15 cellular contexts compared by ENCODE assay signal in the genomic region with DNA sequence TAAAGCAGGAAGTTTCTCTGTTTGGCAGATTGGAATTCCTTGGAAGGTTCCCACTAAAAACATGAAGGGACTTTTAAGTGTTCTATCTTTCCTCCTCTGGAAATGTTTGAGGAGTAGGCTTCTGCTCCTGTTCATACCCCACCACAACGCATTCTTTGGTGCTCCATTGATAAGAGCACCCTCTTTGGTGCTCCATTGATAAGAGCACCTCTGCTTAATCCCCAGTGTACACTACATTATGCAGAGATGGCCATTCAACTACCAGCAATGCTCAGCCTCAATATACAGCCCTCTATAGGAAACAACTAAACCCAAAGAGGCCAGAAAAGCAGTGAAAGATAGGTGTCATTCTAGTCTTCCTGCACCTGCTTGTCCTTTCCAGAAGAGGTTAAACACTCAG. TPM values are rescaled to one million over a fixed set of nuclear protein-coding genes. Genes with fewer than 3 reads are reported as not detected.
DNase-seq lines count a peak whose midpoint lies in the region; ATAC-seq, FAIRE-seq and TF ChIP-seq lines count a peak whose summit lies in the region.
"Had no signal": no experiment of that assay in that cellular context is flagged by ENCODE, and none has a peak within 500 bp of the region (broad histone marks: within the 10 kb centered on the region; RNA-seq: fewer than 3 reads in every experiment).

No MANE protein-coding gene starts in this region.

- in situ Hi-C loops in HepG2 (cut with HindIII; ENCODE audit: extremely low pct_ligation_motif_present, low pct_unique_long_range_greater_than_20kb): no loop called here

- peak overlapping the region; percentile 49 for H3K27ac Mint-ChIP-seq in activated T-helper 1 cell treated with anti-CD3 and anti-CD28 coated beads, Interleukin-12 subunit alpha, Interleukin-12 subunit beta, Interleukin-2, Interleukin-4 antibody, amounts not matched to agents 30 ng/mL and 10 ng/mL and 1 ng/mL, durations not matched to agents 14 hours and 24 hours and 36 hours
- peak overlapping the region; percentile 32 for H3K27ac Mint-ChIP-seq in type B pancreatic cell

- H3K4me2 ChIP-seq in HepG2 (ENCODE audit: low read depth, low read length): no peak overlapping the region
- H3K4me2 ChIP-seq: A549 had no signal

- H3K4me3 ChIP-seq in HepG2 (replicated peaks in 1 of 3; ENCODE audit: insufficient read depth in 1 of 3, low read depth in 2 of 3, low read length in 3 of 3) (no peak overlapping the region), right lobe of liver (no peak overlapping the region), lower lobe of right lung (no peak overlapping the region)
- H3K4me3 ChIP-seq: A549, GM23248 had no signal

- no peak for TF ChIP-seq EP300 in HepG2 (IDR thresholded peaks at IDR 0.05; ENCODE audit: low read depth in 2 of 2, low read length in 2 of 2)
- no peak for TF ChIP-seq EP300 in HepG2 (CRISPR knock-in tag; IDR thresholded peaks at IDR 0.05; ENCODE audit: borderline replicate concordance)

- H3K9me3 Mint-ChIP-seq in activated T-helper 1 cell treated with anti-CD3 and anti-CD28 coated beads, Interleukin-12 subunit alpha, Interleukin-12 subunit beta, Interleukin-2, Interleukin-4 antibody, amounts not matched to agents 30 ng/mL and 10 ng/mL and 1 ng/mL, durations not matched to agents 14 hours and 24 hours and 36 hours: no peaks in the 10 kb centered on the region
- no peaks in the 10 kb centered on the region for H3K9me3 Mint-ChIP-seq in type B pancreatic cell

- peaks cover 50% of the 10 kb centered on the region for H3K79me2 ChIP-seq in HepG2 (ENCODE audit: insufficient read depth, low read length)

- H3K27me3 Mint-ChIP-seq in activated T-helper 1 cell treated with anti-CD3 and anti-CD28 coated beads, Interleukin-12 subunit alpha, Interleukin-12 subunit beta, Interleukin-2, Interleukin-4 antibody, amounts not matched to agents 30 ng/mL and 10 ng/mL and 1 ng/mL, durations not matched to agents 14 hours and 24 hours and 36 hours (ENCODE audit: insufficient read depth): no peaks in the 10 kb centered on the region
- no peaks in the 10 kb centered on the region for H3K27me3 Mint-ChIP-seq in type B pancreatic cell

- H2AFZ ChIP-seq in HepG2 (ENCODE audit: low read length): no peak overlapping the region
- H2AFZ ChIP-seq: GM23248 had no signal

- peak overlapping the region; percentile 25 for H3K4me3 Mint-ChIP-seq in activated T-helper 1 cell treated with anti-CD3 and anti-CD28 coated beads, Interleukin-12 subunit alpha, Interleukin-12 subunit beta, Interleukin-2, Interleukin-4 antibody, amounts not matched to agents 30 ng/mL and 10 ng/mL and 1 ng/mL, durations not matched to agents 14 hours and 24 hours and 36 hours
- H3K4me3 Mint-ChIP-seq in type B pancreatic cell: peak overlapping the region; percentile 58

- intact Hi-C loops in HepG2 (cut with micrococcal nuclease; ENCODE audit: unreplicated experiment) (loop anchor here (2.0 kb wide), 1 partner anchor 21 kb away; the partner anchor contains the start of genes ASB3 and ERLEC1), right lobe of liver (cut with DNase I) (no loop called here), lower lobe of right lung (cut with DNase I) (no loop called here)
- intact Hi-C loops in activated T-helper 1 cell treated with anti-CD3 and anti-CD28 coated beads, Interleukin-12 subunit alpha, Interleukin-12 subunit beta, Interleukin-2, Interleukin-4 antibody, amounts not matched to agents 30 ng/mL and 10 ng/mL and 1 ng/mL, durations not matched to agents 14 hours and 24 hours and 36 hours (cut with micrococcal nuclease): loop anchor here (2.0 to 5.0 kb wide), 2 partner anchors 352 to 957 kb away; partner anchors contain the start of genes ACYP2 and EML6

- no peaks in the 10 kb centered on the region; a peak in 1 of 5 replicates for H3K27me3 ChIP-seq in HepG2 (ENCODE audit: control insufficient read depth in 1 of 2, insufficient read depth in 2 of 2, low read length in 2 of 2)
- no peaks in the 10 kb centered on the region for H3K27me3 ChIP-seq in right lobe of liver
- H3K27me3 ChIP-seq in lower lobe of right lung (ENCODE audit: low read depth): no peaks in the 10 kb centered on the region

- BruUV-seq in HepG2 (replicated peaks; lab: Mats Ljungman, UMichigan): no TSS peak

- WGBS in HepG2 (ENCODE audit: low lambda C conversion rate): 100% methylated on average over 1 of the region's 1 CpG
- 60% methylated on average over 1 of the region's 1 CpG for WGBS in right lobe of liver (ENCODE audit: insufficient coverage, low coverage, low lambda C conversion rate, missing lambda C conversion rate)

- no peak overlapping the region for H3K9ac ChIP-seq in HepG2 (ENCODE audit: insufficient read depth, low read depth, low read length)
- H3K9ac ChIP-seq: GM23248 had no signal

- peaks cover 24% of the 10 kb centered on the region for H3K36me3 Mint-ChIP-seq in activated T-helper 1 cell treated with anti-CD3 and anti-CD28 coated beads, Interleukin-12 subunit alpha, Interleukin-12 subunit beta, Interleukin-2, Interleukin-4 antibody, amounts not matched to agents 30 ng/mL and 10 ng/mL and 1 ng/mL, durations not matched to agents 14 hours and 24 hours and 36 hours (ENCODE audit: low read depth)
- H3K36me3 Mint-ChIP-seq in type B pancreatic cell: peaks cover 16% of the 10 kb centered on the region

- H4K20me1 ChIP-seq in HepG2 (ENCODE audit: insufficient read depth, low read length): no peaks in the 10 kb centered on the region; the same call in none of the 2 replicates

- H3K4me1 Mint-ChIP-seq in activated T-helper 1 cell treated with anti-CD3 and anti-CD28 coated beads, Interleukin-12 subunit alpha, Interleukin-12 subunit beta, Interleukin-2, Interleukin-4 antibody, amounts not matched to agents 30 ng/mL and 10 ng/mL and 1 ng/mL, durations not matched to agents 14 hours and 24 hours and 36 hours (ENCODE audit: low read depth): peaks cover 38% of the 10 kb centered on the region
- H3K4me1 Mint-ChIP-seq in type B pancreatic cell (ENCODE audit: unreplicated experiment): peaks cover 17% of the 10 kb centered on the region

- POLR2A ChIA-PET in HepG2 (lab: Yijun Ruan, JAX): interaction anchor here (7.0 kb wide), 1 partner anchor 20 kb away, joined by 53 read pairs; the partner anchor contains the start of genes ASB3 and ERLEC1

- no peak for ATAC-seq in HepG2
- ATAC-seq in right lobe of liver: no peak
- no peak for ATAC-seq in lower lobe of right lung
- no peak for ATAC-seq in GM21528 (IDR thresholded peaks at IDR 0.05; ENCODE audit: low FRiP score, unreplicated experiment)
- ATAC-seq: A549 had no signal

- no peak for TF ChIP-seq CTCF in HepG2 (CRISPR knock-in tag; IDR thresholded peaks at IDR 0.05)
- TF ChIP-seq CTCF in right lobe of liver (IDR thresholded peaks at IDR 0.05): no peak
- TF ChIP-seq CTCF in lower lobe of right lung (IDR thresholded peaks at IDR 0.05): no peak
- no peak for TF ChIP-seq CTCF in type B pancreatic cell (conservative IDR thresholded peaks at IDR 0.05)

- H3K9me3 ChIP-seq in HepG2 (ENCODE audit: low read length): no peaks in the 10 kb centered on the region
- H3K9me3 ChIP-seq in right lobe of liver: no peaks in the 10 kb centered on the region
- H3K9me3 ChIP-seq in lower lobe of right lung: no peaks in the 10 kb centered on the region
- H3K9me3 ChIP-seq: A549 had no signal

- H3K4me1 ChIP-seq in HepG2 (ENCODE audit: insufficient read depth, low read length): peaks cover 32% of the 10 kb centered on the region
- H3K4me1 ChIP-seq in right lobe of liver: peaks cover 0 to 5% (median 2%) of the 10 kb centered on the region in 4 donors
- peaks cover 15% of the 10 kb centered on the region for H3K4me1 ChIP-seq in lower lobe of right lung

- no peak for TF ChIP-seq POLR2A in HepG2 (IDR thresholded peaks at IDR 0.05; ENCODE audit: insufficient read depth in 1 of 2, low read depth in 2 of 2, low read length in 2 of 2)
- TF ChIP-seq POLR2A in right lobe of liver (IDR thresholded peaks at IDR 0.05): no peak
- TF ChIP-seq POLR2A in GM12891 (IDR thresholded peaks at IDR 0.05; ENCODE audit: low read depth, low read length): no peak

- no peak for FAIRE-seq in HepG2 (lab: Jason Lieb, UNC)
- no peak for FAIRE-seq in GM12891 (lab: Jason Lieb, UNC)
- FAIRE-seq: A549 had no signal

- peaks cover 11 to 31% of the 10 kb centered on the region in 2 experiments for H3K36me3 ChIP-seq in HepG2 (replicated peaks in 1 of 2; ENCODE audit: control insufficient read depth in 1 of 2, insufficient read depth in 2 of 2, low read length in 2 of 2)
- peaks cover 0 to 8% (median 0%) of the 10 kb centered on the region in 4 donors for H3K36me3 ChIP-seq in right lobe of liver
- H3K36me3 ChIP-seq in lower lobe of right lung: peaks cover 32% of the 10 kb centered on the region

- TF ChIP-seq RAD21 in HepG2 (CRISPR knock-in tag; IDR thresholded peaks at IDR 0.05): no peak

- CTCF ChIA-PET in HepG2 (lab: Yijun Ruan, JAX; ENCODE audit: low intra/inter-chr PET ratio, low total read pairs): no interaction called here

- H3K27ac ChIP-seq in HepG2 (ENCODE audit: extremely low read length, insufficient read depth, low read length) (no peak overlapping the region), right lobe of liver (no peak overlapping the region), lower lobe of right lung (peak overlapping the region; percentile 4)
- H3K27ac ChIP-seq: A549, GM23248 had no signal

- DNase-seq in HepG2 (ENCODE audit: low spot score) (no peak), right lobe of liver (no peak), lower lobe of right lung (no peak), type B pancreatic cell (ENCODE audit: extremely low spot score, unreplicated experiment) (no peak), GM12891 (ENCODE audit: insufficient read length, low spot score) (no peak), Ammon's horn (ENCODE audit: low spot score) (no peak)
- no peak for DNase-seq in activated T-helper 1 cell treated with anti-CD3 and anti-CD28 coated beads, Interleukin-12 subunit alpha, Interleukin-12 subunit beta, Interleukin-2, Interleukin-4 antibody, amounts not matched to agents 30 ng/mL and 10 ng/mL and 1 ng/mL, durations not matched to agents 14 hours and 24 hours and 36 hours (ENCODE audit: low spot score)
- DNase-seq: GM23248, HCEC 1CT, NCI-H1417 treated with DMSO at 0.1 percent for 48 hours, NCI-H1930, NCI-H446 treated with DMSO at 0.1 percent for 48 hours, RPMI8226 had no signal

RNA-seq across cellular contexts. Expression of gene CHAC2, which starts 1.9 kb away (rescaled TPM):
- 10.7 and 15.5 TPM in 2 replicates for total RNA-seq in HepG2 (2016; rRNA removed; fragmentation: Illumina TruSeq; extraction: Trizol)
- total RNA-seq in HepG2 (2016; cell fraction: cytosol; rRNA removed; fragmentation: Illumina TruSeq; extraction: Trizol; ENCODE audit: low read depth): 2.9 and 3.9 TPM in 2 replicates
- 11.3 and 16.1 TPM in 2 replicates for total RNA-seq in HepG2 (2016; cell fraction: insoluble cytoplasmic fraction; rRNA removed; fragmentation: Illumina TruSeq; extraction: Trizol)
- 5.9 and 6.0 TPM in 2 replicates for total RNA-seq in HepG2 (2016; cell fraction: membrane; rRNA removed; fragmentation: Illumina TruSeq; extraction: Trizol)
- 3.0 and 4.8 TPM in 2 replicates for total RNA-seq in HepG2 (2016; cell fraction: nucleus; rRNA removed; fragmentation: Illumina TruSeq; extraction: Trizol)
- 1.1 and 1.7 TPM in 2 replicates for polyA plus RNA-seq in HepG2 (2011; rRNA removed)
- 0.86 and 1.00 TPM in 2 replicates for polyA plus RNA-seq in HepG2 (2011; cell fraction: cytosol; rRNA removed)
- polyA plus RNA-seq in HepG2 (2011; cell fraction: nucleus; rRNA removed): 0.16 and 0.29 TPM in 2 replicates
- polyA plus RNA-seq in HepG2 (2012): 2.6 and 3.1 TPM in 2 replicates
- 2.3 and 2.8 TPM in 2 replicates for polyA plus RNA-seq in HepG2 (2016; cell fraction: cytosol; fragmentation: Illumina TruSeq; extraction: Trizol; ENCODE audit: low read depth)
- 18.6 and 20.3 TPM in 2 replicates for polyA plus RNA-seq in HepG2 (2016; cell fraction: insoluble cytoplasmic fraction; fragmentation: Illumina TruSeq; extraction: Trizol; ENCODE audit: low read depth)
- polyA plus RNA-seq in HepG2 (2016; cell fraction: membrane; fragmentation: Illumina TruSeq; extraction: Trizol; ENCODE audit: low read depth): 5.1 and 5.8 TPM in 2 replicates
- 8.8 and 10.1 TPM in 2 replicates for polyA plus RNA-seq in HepG2 (2016; cell fraction: nucleus; fragmentation: Illumina TruSeq; extraction: Trizol; ENCODE audit: insufficient read depth, low read depth)
- polyA minus RNA-seq in HepG2 (2011; rRNA and poly(A)+ RNA removed; ENCODE audit: low replicate concordance): 0.32 and 7.6 TPM in 2 replicates
- 1.1 and 1.8 TPM in 2 replicates for polyA minus RNA-seq in HepG2 (2011; cell fraction: cytosol; rRNA and poly(A)+ RNA removed)
- polyA minus RNA-seq in HepG2 (2011; cell fraction: nucleus; rRNA and poly(A)+ RNA removed): 0.39 TPM in 1 of 2 replicates, not detected in the other
- total RNA-seq in right lobe of liver: 1 to 10 TPM; 1.2 to 4.3 (median 2.5) TPM
- total RNA-seq in activated T-helper 1 cell treated with anti-CD3 and anti-CD28 coated beads, Interleukin-12 subunit alpha, Interleukin-12 subunit beta, Interleukin-2, Interleukin-4 antibody, amounts not matched to agents 30 ng/mL and 10 ng/mL and 1 ng/mL, durations not matched to agents 14 hours and 24 hours and 36 hours: 24.1 and 25.6 TPM in 2 replicates
- total RNA-seq in lower lobe of right lung: 1.6 TPM
- 2.0 and 4.7 TPM in 2 replicates for total RNA-seq in type B pancreatic cell (ENCODE audit: low replicate concordance)
- polyA plus RNA-seq in GM12891 (2012; ENCODE audit: low read depth, missing spikeins): 5.2 TPM

RNA-seq across cellular contexts. Expression of gene ASB3, which starts 21.0 kb away (rescaled TPM):
- total RNA-seq in HepG2 (2016; rRNA removed; fragmentation: Illumina TruSeq; extraction: Trizol): 40.1 and 48.2 TPM in 2 replicates
- total RNA-seq in HepG2 (2016; cell fraction: cytosol; rRNA removed; fragmentation: Illumina TruSeq; extraction: Trizol; ENCODE audit: low read depth): 18.6 and 20.9 TPM in 2 replicates
- total RNA-seq in HepG2 (2016; cell fraction: insoluble cytoplasmic fraction; rRNA removed; fragmentation: Illumina TruSeq; extraction: Trizol): 39.7 and 47.9 TPM in 2 replicates
- total RNA-seq in HepG2 (2016; cell fraction: membrane; rRNA removed; fragmentation: Illumina TruSeq; extraction: Trizol): 16.2 and 19.4 TPM in 2 replicates
- 50.6 and 51.0 TPM in 2 replicates for total RNA-seq in HepG2 (2016; cell fraction: nucleus; rRNA removed; fragmentation: Illumina TruSeq; extraction: Trizol)
- polyA plus RNA-seq in HepG2 (2011; rRNA removed): 29.8 and 41.8 TPM in 2 replicates
- polyA plus RNA-seq in HepG2 (2011; cell fraction: cytosol; rRNA removed): 18.7 and 24.1 TPM in 2 replicates
- polyA plus RNA-seq in HepG2 (2011; cell fraction: nucleus; rRNA removed): 39.0 and 45.7 TPM in 2 replicates
- 17.3 and 25.5 TPM in 2 replicates for polyA plus RNA-seq in HepG2 (2012)
- polyA plus RNA-seq in HepG2 (2016; cell fraction: cytosol; fragmentation: Illumina TruSeq; extraction: Trizol; ENCODE audit: low read depth): 2.6 and 3.1 TPM in 2 replicates
- 30.8 and 33.3 TPM in 2 replicates for polyA plus RNA-seq in HepG2 (2016; cell fraction: insoluble cytoplasmic fraction; fragmentation: Illumina TruSeq; extraction: Trizol; ENCODE audit: low read depth)
- polyA plus RNA-seq in HepG2 (2016; cell fraction: membrane; fragmentation: Illumina TruSeq; extraction: Trizol; ENCODE audit: low read depth): 4.5 and 6.2 TPM in 2 replicates
- polyA plus RNA-seq in HepG2 (2016; cell fraction: nucleus; fragmentation: Illumina TruSeq; extraction: Trizol; ENCODE audit: insufficient read depth, low read depth): 31.5 and 34.2 TPM in 2 replicates
- polyA minus RNA-seq in HepG2 (2011; rRNA and poly(A)+ RNA removed; ENCODE audit: low replicate concordance): 29.9 and 45.1 TPM in 2 replicates
- 24.9 and 29.2 TPM in 2 replicates for polyA minus RNA-seq in HepG2 (2011; cell fraction: cytosol; rRNA and poly(A)+ RNA removed)
- 147 and 189 TPM in 2 replicates for polyA minus RNA-seq in HepG2 (2011; cell fraction: nucleus; rRNA and poly(A)+ RNA removed)
- total RNA-seq in right lobe of liver: 1 to 10 TPM; 3.6 to 8.4 (median 5.3) TPM
- 18.6 and 21.5 TPM in 2 replicates for total RNA-seq in activated T-helper 1 cell treated with anti-CD3 and anti-CD28 coated beads, Interleukin-12 subunit alpha, Interleukin-12 subunit beta, Interleukin-2, Interleukin-4 antibody, amounts not matched to agents 30 ng/mL and 10 ng/mL and 1 ng/mL, durations not matched to agents 14 hours and 24 hours and 36 hours
- total RNA-seq in lower lobe of right lung: 35.0 TPM
- 16.8 and 47.7 TPM in 2 replicates for total RNA-seq in type B pancreatic cell (ENCODE audit: low replicate concordance)
- polyA plus RNA-seq in GM12891 (2012; ENCODE audit: low read depth, missing spikeins): 9.3 TPM

RNA-seq across cellular contexts. Expression of gene ERLEC1, which starts 21.1 kb away (rescaled TPM):
- total RNA-seq in HepG2 (2016; rRNA removed; fragmentation: Illumina TruSeq; extraction: Trizol) (66.7 and 88.4 TPM in 2 replicates), right lobe of liver (10 to 100 TPM; 18.0 to 40.0 (median 22.1) TPM), lower lobe of right lung (59.7 TPM), type B pancreatic cell (ENCODE audit: low replicate concordance) (41.7 and 43.8 TPM in 2 replicates)
- 41.6 and 47.7 TPM in 2 replicates for total RNA-seq in HepG2 (2016; cell fraction: cytosol; rRNA removed; fragmentation: Illumina TruSeq; extraction: Trizol; ENCODE audit: low read depth)
- total RNA-seq in HepG2 (2016; cell fraction: insoluble cytoplasmic fraction; rRNA removed; fragmentation: Illumina TruSeq; extraction: Trizol): 65.1 and 91.1 TPM in 2 replicates
- 112 and 119 TPM in 2 replicates for total RNA-seq in HepG2 (2016; cell fraction: membrane; rRNA removed; fragmentation: Illumina TruSeq; extraction: Trizol)
- 68.6 and 77.0 TPM in 2 replicates for total RNA-seq in HepG2 (2016; cell fraction: nucleus; rRNA removed; fragmentation: Illumina TruSeq; extraction: Trizol)
- 58.1 and 87.3 TPM in 2 replicates for polyA plus RNA-seq in HepG2 (2011; rRNA removed)
- polyA plus RNA-seq in HepG2 (2011; cell fraction: cytosol; rRNA removed): 57.8 and 60.2 TPM in 2 replicates
- 28.1 and 29.3 TPM in 2 replicates for polyA plus RNA-seq in HepG2 (2011; cell fraction: nucleus; rRNA removed)
- polyA plus RNA-seq in HepG2 (2012): 66.0 and 89.9 TPM in 2 replicates
- polyA plus RNA-seq in HepG2 (2016; cell fraction: cytosol; fragmentation: Illumina TruSeq; extraction: Trizol; ENCODE audit: low read depth): 50.1 and 55.2 TPM in 2 replicates
- 64.2 and 67.3 TPM in 2 replicates for polyA plus RNA-seq in HepG2 (2016; cell fraction: insoluble cytoplasmic fraction; fragmentation: Illumina TruSeq; extraction: Trizol; ENCODE audit: low read depth)
- 86.7 and 93.1 TPM in 2 replicates for polyA plus RNA-seq in HepG2 (2016; cell fraction: membrane; fragmentation: Illumina TruSeq; extraction: Trizol; ENCODE audit: low read depth)
- 97.5 and 99.1 TPM in 2 replicates for polyA plus RNA-seq in HepG2 (2016; cell fraction: nucleus; fragmentation: Illumina TruSeq; extraction: Trizol; ENCODE audit: insufficient read depth, low read depth)
- 8.7 and 20.3 TPM in 2 replicates for polyA minus RNA-seq in HepG2 (2011; rRNA and poly(A)+ RNA removed; ENCODE audit: low replicate concordance)
- 55.7 and 61.4 TPM in 2 replicates for polyA minus RNA-seq in HepG2 (2011; cell fraction: cytosol; rRNA and poly(A)+ RNA removed)
- 43.9 and 44.5 TPM in 2 replicates for polyA minus RNA-seq in HepG2 (2011; cell fraction: nucleus; rRNA and poly(A)+ RNA removed)
- total RNA-seq in activated T-helper 1 cell treated with anti-CD3 and anti-CD28 coated beads, Interleukin-12 subunit alpha, Interleukin-12 subunit beta, Interleukin-2, Interleukin-4 antibody, amounts not matched to agents 30 ng/mL and 10 ng/mL and 1 ng/mL, durations not matched to agents 14 hours and 24 hours and 36 hours: 28.4 and 29.6 TPM in 2 replicates
- polyA plus RNA-seq in GM12891 (2012; ENCODE audit: low read depth, missing spikeins): 16.0 TPM

Comparison
In these comparisons a context has a peak if more than half of its experiments do, and no peak if none do; other contexts are left out.
1. intact Hi-C loops: an anchor here in HepG2 (2.0 kb wide) and activated T-helper 1 cell treated with anti-CD3 and anti-CD28 coated beads, Interleukin-12 subunit alpha, Interleukin-12 subunit beta, Interleukin-2, Interleukin-4 antibody, amounts not matched to agents 30 ng/mL and 10 ng/mL and 1 ng/mL, durations not matched to agents 14 hours and 24 hours and 36 hours (2.0 to 5.0 kb wide); none called in right lobe of liver and lower lobe of right lung.